8 cellular contexts compared by ENCODE assay signal in the genomic region with DNA sequence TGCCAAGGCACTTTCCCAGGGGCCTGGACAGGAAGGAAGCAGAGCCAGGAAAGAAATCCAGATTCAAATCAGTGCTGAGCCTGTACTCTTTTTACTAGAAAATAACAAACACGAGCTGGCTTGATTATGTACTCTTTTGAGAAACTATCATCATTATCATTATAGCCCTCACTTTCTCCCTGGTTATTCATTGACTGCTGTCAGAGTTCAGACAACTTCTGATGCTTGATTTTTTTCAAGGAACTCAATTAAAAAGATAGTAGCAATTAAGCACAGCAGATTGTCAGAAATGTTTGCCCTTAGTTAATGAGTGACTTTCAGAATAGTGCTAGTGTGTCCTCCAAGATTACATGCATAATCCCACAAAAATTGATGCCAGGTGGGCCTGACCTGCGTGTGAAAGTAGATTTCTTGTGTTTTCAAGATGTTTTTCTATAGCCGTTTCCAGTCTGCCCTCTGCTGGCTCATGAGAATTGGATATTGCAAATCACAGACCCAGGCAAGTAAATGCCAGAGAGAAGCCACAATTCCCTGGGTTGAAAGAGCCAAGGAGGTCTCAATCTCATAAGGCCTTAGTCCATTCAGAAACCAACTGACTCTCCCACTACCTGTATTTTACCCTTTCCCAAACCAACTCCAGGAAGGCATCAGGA. TPM values are rescaled to one million over a fixed set of nuclear protein-coding genes. Genes with fewer than 3 reads are reported as not detected.
DNase-seq lines count a peak whose midpoint lies in the region; ATAC-seq, FAIRE-seq and TF ChIP-seq lines count a peak whose summit lies in the region.

No MANE protein-coding gene starts in this region.

- no peaks in the 10 kb centered on the region for H3K4me1 ChIP-seq in DOHH2 (ENCODE audit: control insufficient read depth, low read length)
- no peaks in the 10 kb centered on the region for H3K4me1 ChIP-seq in HCT116 (ENCODE audit: control insufficient read depth in 1 of 2, insufficient read depth in 2 of 2, low read length in 2 of 2)
- no peaks in the 10 kb centered on the region for H3K4me1 ChIP-seq in HepG2 (ENCODE audit: insufficient read depth, low read length)

- no peak overlapping the region for H3K4me3 Mint-ChIP-seq in activated CD4-positive, alpha-beta memory T cell treated with anti-CD3 and anti-CD28 coated beads for 36 hours

- CTCF ChIA-PET in HCT116 (lab: Charles Lee), result no interaction called here
- CTCF ChIA-PET in HepG2 (lab: Yijun Ruan, JAX; ENCODE audit: low intra/inter-chr PET ratio, low total read pairs), result no interaction called here
- CTCF ChIA-PET in activated CD4-positive, alpha-beta memory T cell treated with anti-CD3 and anti-CD28 coated beads for 36 hours (lab: Charles Lee), result no interaction called here

- peak; percentile 53 for TF ChIP-seq CTCF in DOHH2 (IDR thresholded peaks at IDR 0.05; ENCODE audit: low read depth, low read length, poor library complexity, severe bottlenecking)
- TF ChIP-seq CTCF in HCT116 (IDR thresholded peaks at IDR 0.05 in 2 of 3, conservative IDR thresholded peaks at IDR 0.05 in 1 of 3; ENCODE audit: borderline replicate concordance in 1 of 3, insufficient read depth in 1 of 3, low read depth in 2 of 3, low read length in 2 of 3), result peak in 2 of 3 experiments; percentile 16 to 37; a peak in 3 of 6 replicates
- peak; percentile 44 for TF ChIP-seq CTCF in HepG2 (CRISPR knock-in tag; IDR thresholded peaks at IDR 0.05)

- H2AFZ ChIP-seq in HCT116 (ENCODE audit: low read depth, low read length, poor library complexity, severe bottlenecking), result no peak overlapping the region
- no peak overlapping the region for H2AFZ ChIP-seq in HepG2 (ENCODE audit: low read length)

- intact Hi-C loops in HCT116 (cut with micrococcal nuclease), result no loop called here
- intact Hi-C loops in HepG2 (cut with micrococcal nuclease; ENCODE audit: unreplicated experiment), result no loop called here
- intact Hi-C loops in Right ventricle myocardium superior (cut with DNase I), result no loop called here
- intact Hi-C loops in activated CD4-positive, alpha-beta memory T cell treated with anti-CD3 and anti-CD28 coated beads for 36 hours (cut with micrococcal nuclease), result no loop called here

- H3K79me2 ChIP-seq in DOHH2 (ENCODE audit: control insufficient read depth, low read length), result no peaks in the 10 kb centered on the region
- H3K79me2 ChIP-seq in HCT116 (ENCODE audit: insufficient read depth, low read length), result no peaks in the 10 kb centered on the region
- H3K79me2 ChIP-seq in HepG2 (ENCODE audit: insufficient read depth, low read length), result no peaks in the 10 kb centered on the region

- DNase-seq in HCT116 (ENCODE audit: low read depth, low spot score) (no peak), SHP77 treated with DMSO at 0.1 percent for 48 hours (lab: John Stamatoyannopoulos, UW) (peak; percentile 0), HepG2 (ENCODE audit: low spot score) (peak; percentile 3), Right ventricle myocardium superior (no peak), GM19240 (ENCODE audit: insufficient read length, low spot score) (no peak)
- no peak for DNase-seq in activated CD8-positive, alpha-beta memory T cell treated with anti-CD3 and anti-CD28 coated beads, Interleukin-2, amount 50 U/mL, for 4 hours
- DNase-seq in activated CD4-positive, alpha-beta memory T cell treated with anti-CD3 and anti-CD28 coated beads for 36 hours, result no peak

- H3K27me3 Mint-ChIP-seq in activated CD4-positive, alpha-beta memory T cell treated with anti-CD3 and anti-CD28 coated beads for 36 hours, result no peaks in the 10 kb centered on the region

- in situ Hi-C loops in HepG2 (cut with HindIII; ENCODE audit: extremely low pct_ligation_motif_present, low pct_unique_long_range_greater_than_20kb), result no loop called here

- BruUV-seq in HCT116 (replicated peaks; lab: Mats Ljungman, UMichigan) (no TSS peak), HepG2 (replicated peaks; lab: Mats Ljungman, UMichigan) (no TSS peak)

- no peak overlapping the region for H3K27ac ChIP-seq in DOHH2 (ENCODE audit: low read depth, low read length)
- no peak overlapping the region for H3K27ac ChIP-seq in HCT116 (ENCODE audit: low read depth, low read length)
- no peak overlapping the region for H3K27ac ChIP-seq in HepG2 (ENCODE audit: extremely low read length, insufficient read depth, low read length)

- POLR2A ChIA-PET in HCT116 (lab: Charles Lee), result no interaction called here
- POLR2A ChIA-PET in HepG2 (lab: Yijun Ruan, JAX), result no interaction called here
- POLR2A ChIA-PET in activated CD4-positive, alpha-beta memory T cell treated with anti-CD3 and anti-CD28 coated beads for 36 hours (lab: Charles Lee), result no interaction called here

- RAD21 ChIA-PET in HCT116 (lab: Charles Lee; ENCODE audit: low non-redundant PET in 1 of 2, low total read pairs in 2 of 2, uncharacterized antibody in 2 of 2, unreplicated experiment in 2 of 2), result no interaction called here

- no peak overlapping the region for H3K9ac ChIP-seq in HCT116 (ENCODE audit: low read length)
- H3K9ac ChIP-seq in HepG2 (ENCODE audit: insufficient read depth, low read depth, low read length), result no peak overlapping the region

- TF ChIP-seq RAD21 in HCT116 (IDR thresholded peaks at IDR 0.05; ENCODE audit: low read depth) (no peak), HepG2 (CRISPR knock-in tag; IDR thresholded peaks at IDR 0.05) (no peak)

- H3K36me3 Mint-ChIP-seq in activated CD4-positive, alpha-beta memory T cell treated with anti-CD3 and anti-CD28 coated beads for 36 hours, result no peaks in the 10 kb centered on the region

- H3K27ac Mint-ChIP-seq in activated CD4-positive, alpha-beta memory T cell treated with anti-CD3 and anti-CD28 coated beads for 36 hours, result no peak overlapping the region

- H3K27me3 ChIP-seq in DOHH2 (ENCODE audit: control insufficient read depth, low read length) (no peaks in the 10 kb centered on the region), HCT116 (ENCODE audit: insufficient read depth, low read length) (no peaks in the 10 kb centered on the region), HepG2 (ENCODE audit: control insufficient read depth in 1 of 2, insufficient read depth in 2 of 2, low read length in 2 of 2) (no peaks in the 10 kb centered on the region)

- TF ChIP-seq EP300 in HepG2 (IDR thresholded peaks at IDR 0.05; ENCODE audit: low read depth in 2 of 2, low read length in 2 of 2) (no peak), HepG2 (CRISPR knock-in tag; IDR thresholded peaks at IDR 0.05; ENCODE audit: borderline replicate concordance) (no peak)

- H4K20me1 ChIP-seq in DOHH2 (ENCODE audit: control insufficient read depth, insufficient read depth, low read depth, low read length), result no peaks in the 10 kb centered on the region
- no peaks in the 10 kb centered on the region for H4K20me1 ChIP-seq in HCT116 (ENCODE audit: insufficient read depth)
- H4K20me1 ChIP-seq in HepG2 (ENCODE audit: insufficient read depth, low read length), result no peaks in the 10 kb centered on the region

- ATAC-seq in HCT116 (no peak), HepG2 (peak; percentile 43; the same call in 1 of the 3 replicates), Right ventricle myocardium superior (ENCODE audit: poor library complexity) (no peak)

- 17% methylated on average over 2 of the region's 3 CpGs for WGBS in HepG2 (ENCODE audit: low lambda C conversion rate)

- H3K9me3 ChIP-seq in DOHH2 (ENCODE audit: control insufficient read depth, insufficient read depth, low read length) (no peaks in the 10 kb centered on the region), HCT116 (ENCODE audit: control insufficient read depth in 1 of 2, insufficient read depth in 1 of 2, low read depth in 1 of 2, low read length in 2 of 2) (no peaks in the 10 kb centered on the region), HepG2 (ENCODE audit: low read length) (no peaks in the 10 kb centered on the region)

- H3K4me1 Mint-ChIP-seq in activated CD4-positive, alpha-beta memory T cell treated with anti-CD3 and anti-CD28 coated beads for 36 hours (ENCODE audit: low read depth), result no peaks in the 10 kb centered on the region

- no peak for TF ChIP-seq POLR2A in HCT116 (IDR thresholded peaks at IDR 0.05; ENCODE audit: borderline replicate concordance, extremely low read depth, insufficient read depth, insufficient read length)
- no peak for TF ChIP-seq POLR2A in HepG2 (IDR thresholded peaks at IDR 0.05; ENCODE audit: insufficient read depth in 1 of 2, low read depth in 2 of 2, low read length in 2 of 2)

- H3K4me3 ChIP-seq in DOHH2 (ENCODE audit: low read length) (no peak overlapping the region), HCT116 (replicated peaks in 1 of 2; ENCODE audit: low read depth in 1 of 2, low read length in 2 of 2) (no peak overlapping the region), HepG2 (replicated peaks in 1 of 3; ENCODE audit: insufficient read depth in 1 of 3, low read depth in 2 of 3, low read length in 3 of 3) (no peak overlapping the region)

- H3K4me2 ChIP-seq in DOHH2 (ENCODE audit: low read length) (no peak overlapping the region), HCT116 (ENCODE audit: low read length) (no peak overlapping the region), HepG2 (ENCODE audit: low read depth, low read length) (no peak overlapping the region)

- no peaks in the 10 kb centered on the region for H3K9me3 Mint-ChIP-seq in activated CD4-positive, alpha-beta memory T cell treated with anti-CD3 and anti-CD28 coated beads for 36 hours

- H3F3A ChIP-seq in DOHH2 (ENCODE audit: control insufficient read depth, insufficient read depth), result no peaks in the 10 kb centered on the region

- FAIRE-seq in HepG2 (lab: Jason Lieb, UNC), result no peak

- H3K36me3 ChIP-seq in DOHH2 (ENCODE audit: control insufficient read depth, low read length), result no peaks in the 10 kb centered on the region
- no peaks in the 10 kb centered on the region for H3K36me3 ChIP-seq in HCT116 (ENCODE audit: control insufficient read depth in 1 of 2, insufficient read depth in 2 of 2, low read length in 2 of 2)
- no peaks in the 10 kb centered on the region for H3K36me3 ChIP-seq in HepG2 (replicated peaks in 1 of 2; ENCODE audit: control insufficient read depth in 1 of 2, insufficient read depth in 2 of 2, low read length in 2 of 2)

- H3K9me2 ChIP-seq in DOHH2 (replicated peaks; ENCODE audit: control insufficient read depth, low read length), result no peaks in the 10 kb centered on the region
- H3K9me2 ChIP-seq in HCT116 (ENCODE audit: insufficient read depth), result no peaks in the 10 kb centered on the region

RNA-seq across cellular contexts. Expression of a gene that starts 14.3 kb away (rescaled TPM):
- total RNA-seq in HCT116 (2021; ENCODE audit: unreplicated experiment), result 15.5 TPM
- polyA plus RNA-seq in HCT116 (2012), result 11.9 and 14.0 TPM in 2 replicates
- 14.9 and 17.7 TPM in 2 replicates for total RNA-seq in HepG2 (2016; rRNA removed; fragmentation: Illumina TruSeq; extraction: Trizol)
- 14.2 and 21.2 TPM in 2 replicates for total RNA-seq in HepG2 (2016; cell fraction: cytosol; rRNA removed; fragmentation: Illumina TruSeq; extraction: Trizol; ENCODE audit: low read depth)
- total RNA-seq in HepG2 (2016; cell fraction: insoluble cytoplasmic fraction; rRNA removed; fragmentation: Illumina TruSeq; extraction: Trizol), result 15.5 and 16.6 TPM in 2 replicates
- total RNA-seq in HepG2 (2016; cell fraction: membrane; rRNA removed; fragmentation: Illumina TruSeq; extraction: Trizol), result 16.4 and 18.9 TPM in 2 replicates
- total RNA-seq in HepG2 (2016; cell fraction: nucleus; rRNA removed; fragmentation: Illumina TruSeq; extraction: Trizol), result 7.5 and 11.0 TPM in 2 replicates
- polyA plus RNA-seq in HepG2 (2011; rRNA removed), result 13.0 and 15.7 TPM in 2 replicates
- polyA plus RNA-seq in HepG2 (2011; cell fraction: cytosol; rRNA removed), result 20.4 and 25.8 TPM in 2 replicates
- 7.1 and 8.5 TPM in 2 replicates for polyA plus RNA-seq in HepG2 (2011; cell fraction: nucleus; rRNA removed)
- 11.3 and 14.2 TPM in 2 replicates for polyA plus RNA-seq in HepG2 (2012)
- 29.0 and 38.5 TPM in 2 replicates for polyA plus RNA-seq in HepG2 (2016; cell fraction: cytosol; fragmentation: Illumina TruSeq; extraction: Trizol; ENCODE audit: low read depth)
- 23.3 and 24.2 TPM in 2 replicates for polyA plus RNA-seq in HepG2 (2016; cell fraction: insoluble cytoplasmic fraction; fragmentation: Illumina TruSeq; extraction: Trizol; ENCODE audit: low read depth)
- 22.3 and 28.8 TPM in 2 replicates for polyA plus RNA-seq in HepG2 (2016; cell fraction: membrane; fragmentation: Illumina TruSeq; extraction: Trizol; ENCODE audit: low read depth)
- polyA plus RNA-seq in HepG2 (2016; cell fraction: nucleus; fragmentation: Illumina TruSeq; extraction: Trizol; ENCODE audit: insufficient read depth, low read depth), result 17.3 and 18.8 TPM in 2 replicates
- polyA minus RNA-seq in HepG2 (2011; rRNA and poly(A)+ RNA removed; ENCODE audit: low replicate concordance), result 11.0 and 27.6 TPM in 2 replicates
- 6.4 and 8.7 TPM in 2 replicates for polyA minus RNA-seq in HepG2 (2011; cell fraction: cytosol; rRNA and poly(A)+ RNA removed)
- 2.7 and 3.9 TPM in 2 replicates for polyA minus RNA-seq in HepG2 (2011; cell fraction: nucleus; rRNA and poly(A)+ RNA removed)
- 34.9 TPM for total RNA-seq in Right ventricle myocardium superior
- 10 to 100 TPM; 10.2 to 11.8 TPM for total RNA-seq in activated CD4-positive, alpha-beta memory T cell treated with anti-CD3 and anti-CD28 coated beads for 36 hours

Comparison
In these comparisons a context has a peak if more than half of its experiments do, and no peak if none do; other contexts are left out.
1. DNase-seq: peak in SHP77 treated with DMSO at 0.1 percent for 48 hours (single experiment) and HepG2 (single experiment); none in HCT116 (single experiment), activated CD8-positive, alpha-beta memory T cell treated with anti-CD3 and anti-CD28 coated beads, Interleukin-2, amount 50 U/mL, for 4 hours (single experiment), Right ventricle myocardium superior (single experiment), GM19240 (single experiment) and activated CD4-positive, alpha-beta memory T cell treated with anti-CD3 and anti-CD28 coated beads for 36 hours (single experiment).
2. Peak in every context shown above with its lines, with median percentiles within 50 percentile points of each other: CTCF ChIP-seq.